Comparison of ENCODE assay signal across 1 cellular context in the genomic region with DNA sequence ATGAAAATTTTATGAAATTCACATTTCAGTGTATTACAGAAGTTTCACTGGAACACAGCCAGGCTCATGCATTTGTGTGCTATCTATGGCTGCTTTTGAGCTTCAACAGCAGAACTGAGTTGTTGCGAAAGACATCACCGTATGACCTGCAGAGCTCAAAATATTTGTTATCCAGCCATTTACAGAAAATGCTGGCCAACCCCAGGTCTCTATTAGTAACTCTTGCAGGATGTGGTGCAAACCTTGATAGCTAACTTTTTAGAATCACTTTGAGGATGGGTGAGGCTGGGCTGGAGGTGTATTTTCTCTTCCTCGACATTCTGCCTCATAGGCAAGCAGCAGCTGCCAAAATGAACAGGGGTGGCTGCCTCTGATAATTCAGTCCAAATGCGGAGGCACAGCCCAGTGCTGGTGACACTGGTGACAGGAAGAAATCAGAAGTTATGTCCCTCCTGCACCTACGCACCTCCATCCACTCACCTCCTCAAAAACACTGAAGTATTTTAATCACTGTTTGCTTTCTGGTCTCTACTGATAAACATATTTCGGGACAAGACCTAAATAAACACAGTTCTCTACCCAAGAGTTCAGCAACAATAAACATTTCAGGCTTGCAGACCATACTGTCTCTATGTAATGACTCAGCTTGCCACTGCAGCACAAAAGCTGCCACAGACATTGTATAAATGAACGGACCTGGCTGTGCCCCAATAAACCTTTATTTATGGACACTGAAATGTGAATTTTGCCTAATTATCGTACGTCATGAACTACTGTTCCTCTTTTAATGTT.
TF ChIP-seq lines count a peak whose summit lies in the region.

No MANE protein-coding gene starts in this region.

TF ChIP-seq in A549, 52 proteins besides CTCF, POLR2A, EP300 and RAD21 (continued from another document):
- TF ChIP-seq, protein P1, sequence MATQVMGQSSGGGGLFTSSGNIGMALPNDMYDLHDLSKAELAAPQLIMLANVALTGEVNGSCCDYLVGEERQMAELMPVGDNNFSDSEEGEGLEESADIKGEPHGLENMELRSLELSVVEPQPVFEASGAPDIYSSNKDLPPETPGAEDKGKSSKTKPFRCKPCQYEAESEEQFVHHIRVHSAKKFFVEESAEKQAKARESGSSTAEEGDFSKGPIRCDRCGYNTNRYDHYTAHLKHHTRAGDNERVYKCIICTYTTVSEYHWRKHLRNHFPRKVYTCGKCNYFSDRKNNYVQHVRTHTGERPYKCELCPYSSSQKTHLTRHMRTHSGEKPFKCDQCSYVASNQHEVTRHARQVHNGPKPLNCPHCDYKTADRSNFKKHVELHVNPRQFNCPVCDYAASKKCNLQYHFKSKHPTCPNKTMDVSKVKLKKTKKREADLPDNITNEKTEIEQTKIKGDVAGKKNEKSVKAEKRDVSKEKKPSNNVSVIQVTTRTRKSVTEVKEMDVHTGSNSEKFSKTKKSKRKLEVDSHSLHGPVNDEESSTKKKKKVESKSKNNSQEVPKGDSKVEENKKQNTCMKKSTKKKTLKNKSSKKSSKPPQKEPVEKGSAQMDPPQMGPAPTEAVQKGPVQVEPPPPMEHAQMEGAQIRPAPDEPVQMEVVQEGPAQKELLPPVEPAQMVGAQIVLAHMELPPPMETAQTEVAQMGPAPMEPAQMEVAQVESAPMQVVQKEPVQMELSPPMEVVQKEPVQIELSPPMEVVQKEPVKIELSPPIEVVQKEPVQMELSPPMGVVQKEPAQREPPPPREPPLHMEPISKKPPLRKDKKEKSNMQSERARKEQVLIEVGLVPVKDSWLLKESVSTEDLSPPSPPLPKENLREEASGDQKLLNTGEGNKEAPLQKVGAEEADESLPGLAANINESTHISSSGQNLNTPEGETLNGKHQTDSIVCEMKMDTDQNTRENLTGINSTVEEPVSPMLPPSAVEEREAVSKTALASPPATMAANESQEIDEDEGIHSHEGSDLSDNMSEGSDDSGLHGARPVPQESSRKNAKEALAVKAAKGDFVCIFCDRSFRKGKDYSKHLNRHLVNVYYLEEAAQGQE (IDR thresholded peaks at IDR 0.05): no peak
- TF ChIP-seq, protein P2, sequence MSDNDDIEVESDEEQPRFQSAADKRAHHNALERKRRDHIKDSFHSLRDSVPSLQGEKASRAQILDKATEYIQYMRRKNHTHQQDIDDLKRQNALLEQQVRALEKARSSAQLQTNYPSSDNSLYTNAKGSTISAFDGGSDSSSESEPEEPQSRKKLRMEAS (IDR thresholded peaks at IDR 0.05): 0 out of 2 replicates have a peak, but pooled peaks have one; percentile 15
- TF ChIP-seq MAFK (IDR thresholded peaks at IDR 0.05; ENCODE audit: partially characterized antibody) (peak; percentile 65), CEBPB (IDR thresholded peaks at IDR 0.05) (peak; percentile 87 to 94), MAZ (IDR thresholded peaks at IDR 0.05; ENCODE audit: borderline replicate concordance, low read depth, low read length) (no peak), ZSCAN20 (CRISPR knock-in tag; IDR thresholded peaks at IDR 0.05) (no peak), KDM5A (IDR thresholded peaks at IDR 0.05) (no peak), FOXS1 (CRISPR knock-in tag; IDR thresholded peaks at IDR 0.05) (no peak), ZC3H11A (IDR thresholded peaks at IDR 0.05) (no peak), CHD2 (IDR thresholded peaks at IDR 0.05; ENCODE audit: low read length, partially characterized antibody) (no peak), HOXB5 (CRISPR knock-in tag; IDR thresholded peaks at IDR 0.05) (no peak), TFCP2L1 (CRISPR knock-in tag; IDR thresholded peaks at IDR 0.05) (no peak), HEYL (CRISPR knock-in tag; IDR thresholded peaks at IDR 0.05) (no peak)
